ENCODE assay signal across 10 cellular contexts in genomic region chr3:13189639-13190375, GRCh38.
DNase-seq lines count a peak whose midpoint lies in the region; ATAC-seq and TF ChIP-seq lines count a peak whose summit lies in the region.
"Had no signal": no experiment of that assay in that cellular context is flagged by ENCODE, and none has a peak within 500 bp of the region (broad histone marks: within the 10 kb centered on the region; RNA-seq: fewer than 3 reads in every experiment).

No MANE protein-coding gene starts in this region.

- peak overlapping the region in 1 of 2 donors; percentile 38 for H3K4me3 Mint-ChIP-seq in activated T-cell treated with anti-CD3 and anti-CD28 coated beads, Interleukin-2, amount 50 U/mL, for 72 hours
- H3K4me3 Mint-ChIP-seq in stimulated activated effector memory CD8-positive, alpha-beta T cell treated with anti-CD3 and anti-CD28 coated beads, Interleukin-12 subunit alpha, Interleukin-12 subunit beta, amount 100 ng/mL, for 72 hours, result peak overlapping the region; percentile 67

- peaks cover 2 to 6% of the 10 kb centered on the region in 2 donors for H3K9me3 Mint-ChIP-seq in activated T-cell treated with anti-CD3 and anti-CD28 coated beads, Interleukin-2, amount 50 U/mL, for 72 hours
- H3K9me3 Mint-ChIP-seq in stimulated activated effector memory CD8-positive, alpha-beta T cell treated with anti-CD3 and anti-CD28 coated beads, Interleukin-12 subunit alpha, Interleukin-12 subunit beta, amount 100 ng/mL, for 72 hours, result peaks cover 5% of the 10 kb centered on the region

- peaks cover 9% of the 10 kb centered on the region for H3K27me3 Mint-ChIP-seq in activated T-cell treated with anti-CD3 and anti-CD28 coated beads, Interleukin-2, amount 50 U/mL, for 72 hours (ENCODE audit: low read depth)

- H3K4me3 ChIP-seq in fibroblast of pulmonary artery (replicated peaks; ENCODE audit: low read depth, low read length), result no peak overlapping the region

- ATAC-seq in activated T-cell treated with anti-CD3 and anti-CD28 coated beads, Interleukin-2, amount 50 U/mL, for 72 hours (replicated peaks in 1 of 2), result peak; percentile 47 to 87
- ATAC-seq in stimulated activated effector memory CD8-positive, alpha-beta T cell treated with anti-CD3 and anti-CD28 coated beads, Interleukin-12 subunit alpha, Interleukin-12 subunit beta, amount 100 ng/mL, for 72 hours, result peak; percentile 86
- no peak for ATAC-seq in HG02678 (IDR thresholded peaks at IDR 0.05; ENCODE audit: unreplicated experiment)
- ATAC-seq in GM21528 (IDR thresholded peaks at IDR 0.05; ENCODE audit: low FRiP score, unreplicated experiment), result no peak

- H3K4me1 Mint-ChIP-seq in activated T-cell treated with anti-CD3 and anti-CD28 coated beads, Interleukin-2, amount 50 U/mL, for 72 hours (ENCODE audit: low read depth), result peaks cover 11% of the 10 kb centered on the region
- H3K4me1 Mint-ChIP-seq in stimulated activated effector memory CD8-positive, alpha-beta T cell treated with anti-CD3 and anti-CD28 coated beads, Interleukin-12 subunit alpha, Interleukin-12 subunit beta, amount 100 ng/mL, for 72 hours, result peaks cover 61% of the 10 kb centered on the region

- peak in 1 of 2 donors; percentile 25 for DNase-seq in activated T-cell treated with anti-CD3 and anti-CD28 coated beads, Interleukin-2, amount 50 U/mL, for 72 hours
- DNase-seq in activated T-cell treated with anti-CD3 and anti-CD28 coated beads for 4 hours (no peak), SKM-1 treated with dmso at 0.1 percent for 144 hours (lab: John Stamatoyannopoulos, UW; ENCODE audit: unreplicated experiment) (peak; percentile 91), fibroblast of pulmonary artery (ENCODE audit: low read depth) (peak; percentile 20), GM10266 (ENCODE audit: extremely low spot score) (no peak)
- no peak for DNase-seq in stimulated activated effector memory CD8-positive, alpha-beta T cell treated with anti-CD3 and anti-CD28 coated beads, Interleukin-12 subunit alpha, Interleukin-12 subunit beta, amount 100 ng/mL, for 72 hours (ENCODE audit: low spot score in 2 of 2)
- DNase-seq: NCI-H524 treated with DMSO at 0.1 percent for 48 hours had no signal

- TF ChIP-seq CTCF in fibroblast of pulmonary artery (IDR thresholded peaks at IDR 0.05; ENCODE audit: low read length, missing control alignments) (no peak), GM10266 (IDR thresholded peaks at IDR 0.05; ENCODE audit: control insufficient read depth, insufficient read depth, low read depth, missing control alignments) (no peak)

- peak overlapping the region; percentile 69 for H3K27ac Mint-ChIP-seq in activated T-cell treated with anti-CD3 and anti-CD28 coated beads, Interleukin-2, amount 50 U/mL, for 72 hours
- H3K27ac Mint-ChIP-seq in stimulated activated effector memory CD8-positive, alpha-beta T cell treated with anti-CD3 and anti-CD28 coated beads, Interleukin-12 subunit alpha, Interleukin-12 subunit beta, amount 100 ng/mL, for 72 hours, result peak overlapping the region; percentile 96
- H3K27ac Mint-ChIP-seq: activated T-helper 2 cell treated with anti-CD3 and anti-CD28 coated beads, Interferon-gamma antibody, Interleukin-2, Interleukin-4, amounts not matched to agents 10 μg/mL and 5 μg/mL and 100 μg/mL, durations not matched to agents 14 hours and 24 hours and 36 hours had no signal

- H3K36me3 Mint-ChIP-seq in activated T-cell treated with anti-CD3 and anti-CD28 coated beads, Interleukin-2, amount 50 U/mL, for 72 hours (ENCODE audit: insufficient read depth in 2 of 2), result peaks cover 5% of the 10 kb centered on the region in 2 donors
- H3K36me3 Mint-ChIP-seq in stimulated activated effector memory CD8-positive, alpha-beta T cell treated with anti-CD3 and anti-CD28 coated beads, Interleukin-12 subunit alpha, Interleukin-12 subunit beta, amount 100 ng/mL, for 72 hours, result no peaks in the 10 kb centered on the region

Comparison
In these comparisons a context has a peak if more than half of its experiments do, and no peak if none do; other contexts are left out.
1. ATAC-seq: peak in activated T-cell treated with anti-CD3 and anti-CD28 coated beads, Interleukin-2, amount 50 U/mL, for 72 hours (2 of 2) and stimulated activated effector memory CD8-positive, alpha-beta T cell treated with anti-CD3 and anti-CD28 coated beads, Interleukin-12 subunit alpha, Interleukin-12 subunit beta, amount 100 ng/mL, for 72 hours (single experiment); none in HG02678 (single experiment) and GM21528 (single experiment).
2. DNase-seq: peak in SKM-1 treated with dmso at 0.1 percent for 144 hours (single experiment) and fibroblast of pulmonary artery (single experiment); none in activated T-cell treated with anti-CD3 and anti-CD28 coated beads for 4 hours (single experiment), stimulated activated effector memory CD8-positive, alpha-beta T cell treated with anti-CD3 and anti-CD28 coated beads, Interleukin-12 subunit alpha, Interleukin-12 subunit beta, amount 100 ng/mL, for 72 hours (0 of 2) and GM10266 (single experiment).